In the genomic region with DNA sequence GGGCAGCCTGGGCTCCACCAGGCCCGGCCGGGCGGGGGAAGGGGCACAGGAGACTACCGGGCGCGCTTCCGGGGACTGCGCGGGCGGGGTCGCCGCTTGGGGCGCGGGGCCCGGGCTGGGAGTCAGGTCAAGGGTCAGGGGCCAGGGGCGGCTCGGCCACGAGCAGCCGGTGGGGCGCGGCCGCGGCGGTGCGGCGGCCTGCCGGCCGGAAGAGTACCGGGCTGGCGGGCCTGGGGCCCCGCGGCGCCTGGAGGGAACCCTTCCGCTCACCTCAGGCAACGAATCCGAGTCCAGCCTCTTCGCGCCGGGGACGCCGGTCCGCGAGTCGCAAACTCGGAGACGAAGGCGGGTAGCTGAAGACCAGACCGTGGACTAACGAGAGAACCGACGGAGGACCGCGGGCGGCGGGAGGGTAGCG, we compare ENCODE assay signal across 8 cellular contexts. TPM values are rescaled to one million over a fixed set of nuclear protein-coding genes. Genes with fewer than 3 reads are reported as not detected.
DNase-seq lines count a peak whose midpoint lies in the region; ATAC-seq and TF ChIP-seq lines count a peak whose summit lies in the region.

No MANE protein-coding gene starts in this region.

- TF ChIP-seq CTCF in lower leg skin (IDR thresholded peaks at IDR 0.05) = no peak

- TF ChIP-seq POLR2A in lower leg skin (IDR thresholded peaks at IDR 0.05) = no peak

- DNase-seq in SHP77 (lab: John Stamatoyannopoulos, UW) (peak; percentile 23 to 49), SHP77 treated with DMSO at 0.1 percent for 48 hours (lab: John Stamatoyannopoulos, UW) (no peak), T-helper 22 cell (ENCODE audit: low read depth) (peak; percentile 49), cerebellum (ENCODE audit: low spot score) (peak; percentile 39), lower leg skin (ENCODE audit: low spot score in 2 of 2) (peak in 1 of 2 donors; percentile 87), glomerular visceral epithelial cell (ENCODE audit: extremely low spot score) (no peak)
- peak; percentile 13 to 25 for DNase-seq in stimulated activated CD8-positive, alpha-beta memory T cell treated with anti-CD3 and anti-CD28 coated beads, Interleukin-2, amount 100 ng/mL, for 1 hour (ENCODE audit: low read depth in 2 of 2)

- peak overlapping the region; percentile 83 for H3K4me3 ChIP-seq in lower leg skin (ENCODE audit: low read depth, poor library complexity, severe bottlenecking)

- peak; percentile 26 for ATAC-seq in HG03095 (IDR thresholded peaks at IDR 0.05; ENCODE audit: unreplicated experiment)

- 0 to 1% methylated on average over 10 to 29 of the region's 56 CpGs for WGBS in lower leg skin, 2 donors

- intact Hi-C loops in lower leg skin (cut with DNase I; ENCODE audit: low total_unique reads) = no loop called here

RNA-seq across cellular contexts. Expression of a gene that starts 0.2 kb away (rescaled TPM):
- total RNA-seq in cerebellum (113 TPM), lower leg skin (100 to 1,000 TPM; 266 to 511 (median 312) TPM)

RNA-seq across cellular contexts. Expression of a gene that starts 0.7 kb away (rescaled TPM):
- 11.3 TPM for total RNA-seq in cerebellum
- total RNA-seq in lower leg skin = 10 to 100 TPM in 3 of 4 donors, 1 to 10 TPM in 1; 6.6 to 26.4 (median 14.1) TPM

RNA-seq across cellular contexts. Expression of a gene that starts 10.7 kb away (rescaled TPM):
- total RNA-seq in cerebellum (3.9 TPM), lower leg skin (1 to 10 TPM; 1.8 to 9.3 (median 5.4) TPM)

RNA-seq across cellular contexts. Expression of a gene that starts 17.6 kb away (rescaled TPM):
- total RNA-seq in cerebellum (8.3 TPM), lower leg skin (1 to 10 TPM; 3.4 to 6.7 (median 5.9) TPM)

RNA-seq across cellular contexts. Expression of a gene that starts 53.4 kb away (rescaled TPM):
- total RNA-seq in cerebellum (40.8 TPM), lower leg skin (100 to 1,000 TPM; 116 to 224 (median 161) TPM)

Comparison
In these comparisons a context has a peak if more than half of its experiments do, and no peak if none do; other contexts are left out.
1. DNase-seq: peak in SHP77 (2 of 2), T-helper 22 cell (single experiment), cerebellum (single experiment) and stimulated activated CD8-positive, alpha-beta memory T cell treated with anti-CD3 and anti-CD28 coated beads, Interleukin-2, amount 100 ng/mL, for 1 hour (2 of 2); none in SHP77 treated with DMSO at 0.1 percent for 48 hours (single experiment) and glomerular visceral epithelial cell (single experiment).